Comparison of ENCODE assay signal across 1 cellular context in the genomic region with DNA sequence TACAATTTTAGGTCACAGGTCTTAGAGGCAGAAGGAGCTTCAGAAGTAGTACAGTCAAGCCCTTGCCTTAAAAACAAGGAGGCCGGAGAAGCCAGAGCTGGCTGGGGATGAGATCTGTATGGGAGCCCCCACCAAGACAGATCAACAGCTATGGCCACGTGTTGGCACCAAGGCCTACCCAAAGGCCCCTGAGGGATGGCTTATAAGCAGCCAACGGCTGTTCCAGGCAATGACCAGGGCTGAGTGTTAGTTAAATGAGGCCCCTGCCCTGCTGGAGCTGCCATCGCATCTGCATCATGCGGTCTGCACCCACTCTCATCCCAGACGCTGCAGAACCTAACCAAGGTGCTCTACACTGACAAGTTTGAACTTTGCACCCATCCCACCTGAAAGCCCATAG.
TF ChIP-seq lines count a peak whose summit lies in the region.

No MANE protein-coding gene starts in this region.

TF ChIP-seq in SK-N-SH, 30 proteins besides CTCF, POLR2A, EP300 and RAD21:
- TF ChIP-seq, protein P1, sequence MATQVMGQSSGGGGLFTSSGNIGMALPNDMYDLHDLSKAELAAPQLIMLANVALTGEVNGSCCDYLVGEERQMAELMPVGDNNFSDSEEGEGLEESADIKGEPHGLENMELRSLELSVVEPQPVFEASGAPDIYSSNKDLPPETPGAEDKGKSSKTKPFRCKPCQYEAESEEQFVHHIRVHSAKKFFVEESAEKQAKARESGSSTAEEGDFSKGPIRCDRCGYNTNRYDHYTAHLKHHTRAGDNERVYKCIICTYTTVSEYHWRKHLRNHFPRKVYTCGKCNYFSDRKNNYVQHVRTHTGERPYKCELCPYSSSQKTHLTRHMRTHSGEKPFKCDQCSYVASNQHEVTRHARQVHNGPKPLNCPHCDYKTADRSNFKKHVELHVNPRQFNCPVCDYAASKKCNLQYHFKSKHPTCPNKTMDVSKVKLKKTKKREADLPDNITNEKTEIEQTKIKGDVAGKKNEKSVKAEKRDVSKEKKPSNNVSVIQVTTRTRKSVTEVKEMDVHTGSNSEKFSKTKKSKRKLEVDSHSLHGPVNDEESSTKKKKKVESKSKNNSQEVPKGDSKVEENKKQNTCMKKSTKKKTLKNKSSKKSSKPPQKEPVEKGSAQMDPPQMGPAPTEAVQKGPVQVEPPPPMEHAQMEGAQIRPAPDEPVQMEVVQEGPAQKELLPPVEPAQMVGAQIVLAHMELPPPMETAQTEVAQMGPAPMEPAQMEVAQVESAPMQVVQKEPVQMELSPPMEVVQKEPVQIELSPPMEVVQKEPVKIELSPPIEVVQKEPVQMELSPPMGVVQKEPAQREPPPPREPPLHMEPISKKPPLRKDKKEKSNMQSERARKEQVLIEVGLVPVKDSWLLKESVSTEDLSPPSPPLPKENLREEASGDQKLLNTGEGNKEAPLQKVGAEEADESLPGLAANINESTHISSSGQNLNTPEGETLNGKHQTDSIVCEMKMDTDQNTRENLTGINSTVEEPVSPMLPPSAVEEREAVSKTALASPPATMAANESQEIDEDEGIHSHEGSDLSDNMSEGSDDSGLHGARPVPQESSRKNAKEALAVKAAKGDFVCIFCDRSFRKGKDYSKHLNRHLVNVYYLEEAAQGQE (IDR thresholded peaks at IDR 0.05; ENCODE audit: low read depth, low read length) = no peak
- TF ChIP-seq MXI1 (IDR thresholded peaks at IDR 0.05; ENCODE audit: low read depth, low read length) = no peak
- TF ChIP-seq EZH2phosphoT487 (IDR thresholded peaks at IDR 0.05; ENCODE audit: borderline replicate concordance, low read depth) = no peak
- TF ChIP-seq FOSL2 (IDR thresholded peaks at IDR 0.05; ENCODE audit: borderline replicate concordance, low read depth) = no peak
- no peak for TF ChIP-seq TEAD4 (IDR thresholded peaks at IDR 0.05; ENCODE audit: borderline replicate concordance, insufficient read depth)
- no peak for TF ChIP-seq RXRA (IDR thresholded peaks at IDR 0.05; ENCODE audit: borderline replicate concordance, low read depth)
